ENCODE assay signal across 1 cellular context in the genomic region with DNA sequence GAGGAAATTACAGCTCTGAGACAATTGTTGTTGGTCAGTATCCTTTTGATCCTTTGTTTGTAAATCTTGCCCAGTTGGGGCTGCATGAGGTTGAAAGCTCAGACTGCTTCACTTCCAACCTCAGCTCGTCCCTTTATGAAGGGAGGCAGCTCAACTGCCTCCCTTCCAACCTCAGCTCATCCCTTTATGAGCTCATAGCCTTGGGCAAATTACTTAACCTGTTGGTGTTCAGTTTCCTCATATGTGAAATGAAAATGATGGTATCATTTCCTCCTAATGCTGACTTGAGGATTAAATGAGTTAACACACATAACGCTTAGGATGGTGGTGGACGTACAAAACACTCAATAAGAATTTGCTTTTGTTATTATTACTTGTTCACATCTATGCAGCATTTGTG.
TF ChIP-seq lines count a peak whose summit lies in the region.

No MANE protein-coding gene starts in this region.

TF ChIP-seq in IMR-90, 13 proteins besides CTCF, POLR2A, EP300 and RAD21 (continued from another document):
- no peak for TF ChIP-seq BHLHE40 (IDR thresholded peaks at IDR 0.05; ENCODE audit: low read depth, low read length)
- TF ChIP-seq, protein P1, sequence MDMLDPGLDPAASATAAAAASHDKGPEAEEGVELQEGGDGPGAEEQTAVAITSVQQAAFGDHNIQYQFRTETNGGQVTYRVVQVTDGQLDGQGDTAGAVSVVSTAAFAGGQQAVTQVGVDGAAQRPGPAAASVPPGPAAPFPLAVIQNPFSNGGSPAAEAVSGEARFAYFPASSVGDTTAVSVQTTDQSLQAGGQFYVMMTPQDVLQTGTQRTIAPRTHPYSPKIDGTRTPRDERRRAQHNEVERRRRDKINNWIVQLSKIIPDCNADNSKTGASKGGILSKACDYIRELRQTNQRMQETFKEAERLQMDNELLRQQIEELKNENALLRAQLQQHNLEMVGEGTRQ (IDR thresholded peaks at IDR 0.05; ENCODE audit: low read depth, low read length), result no peak
